8 cellular contexts compared by ENCODE assay signal in genomic region chr4:190106611-190107480, GRCh38. TPM values are rescaled to one million over a fixed set of nuclear protein-coding genes. Genes with fewer than 3 reads are reported as not detected.
DNase-seq lines count a peak whose midpoint lies in the region; TF ChIP-seq lines count a peak whose summit lies in the region.
"Not testable (repeated sequence)": the region's sequence is repeated elsewhere in the genome, so short reads cannot be mapped to it uniquely, and the experiment has no call there.

No MANE protein-coding gene starts in this region.

- not testable (repeated sequence) for H3K4me3 ChIP-seq in cardiac fibroblast (replicated peaks in 1 of 2; ENCODE audit: low read depth in 2 of 2, low read length in 2 of 2); testis

- H3K27ac ChIP-seq in testis = not testable (repeated sequence)

- H3K9me3 ChIP-seq in testis = not testable (repeated sequence)

- not testable (repeated sequence) for TF ChIP-seq CTCF in cardiac fibroblast (IDR thresholded peaks at IDR 0.05; ENCODE audit: low read depth, low read length); testis (IDR thresholded peaks at IDR 0.05)

- intact Hi-C loops in posterior vena cava (cut with DNase I); testis (cut with DNase I; ENCODE audit: low total_unique reads): not testable (repeated sequence)

- not testable (repeated sequence) for H3K27me3 ChIP-seq in testis

- peak; percentile 4 for DNase-seq in D341Med (ENCODE audit: low spot score)
- DNase-seq in LoVo (ENCODE audit: low spot score) = peak; percentile 0
- DNase-seq in activated CD8-positive, alpha-beta memory T cell treated with anti-CD3 and anti-CD28 coated beads for 24 hours = peak; percentile 55
- DNase-seq in cardiac fibroblast (ENCODE audit: low read depth in 2 of 2) = peak; percentile 0
- peak; percentile 0 for DNase-seq in germinal center (ENCODE audit: low spot score)
- DNase-seq in medulla oblongata (ENCODE audit: extremely low spot score) = peak; percentile 2
- peak; percentile 77 for DNase-seq in posterior vena cava (ENCODE audit: low spot score)
- DNase-seq in testis = peak; percentile 69

- not testable (repeated sequence) for TF ChIP-seq POLR2A in testis (IDR thresholded peaks at IDR 0.05)

- not testable (repeated sequence) for H3K4me1 ChIP-seq in testis

- not testable (repeated sequence) for H3K36me3 ChIP-seq in testis (ENCODE audit: low read depth, missing control alignments)

- 29 to 32% methylated on average over 7 of the region's 7 CpGs for WGBS in testis, 2 donors

RNA-seq across cellular contexts. Expression of gene DBET, which starts 42.5 kb away (rescaled TPM):
- not detected for total RNA-seq in posterior vena cava
- not detected for total RNA-seq in testis
- polyA plus RNA-seq in testis (ENCODE audit: insufficient read depth, low read depth, low replicate concordance) = not detected

Comparison
In these comparisons a context has a peak if more than half of its experiments do, and no peak if none do; other contexts are left out.
1. DNase-seq: peak in every context shown above with its lines; median percentile 77 in posterior vena cava; 69 in testis; 55 in activated CD8-positive, alpha-beta memory T cell treated with anti-CD3 and anti-CD28 coated beads for 24 hours; 4 in D341Med; 2 in medulla oblongata; 0 in LoVo; 0 in cardiac fibroblast; 0 in germinal center.